In the genomic region with DNA sequence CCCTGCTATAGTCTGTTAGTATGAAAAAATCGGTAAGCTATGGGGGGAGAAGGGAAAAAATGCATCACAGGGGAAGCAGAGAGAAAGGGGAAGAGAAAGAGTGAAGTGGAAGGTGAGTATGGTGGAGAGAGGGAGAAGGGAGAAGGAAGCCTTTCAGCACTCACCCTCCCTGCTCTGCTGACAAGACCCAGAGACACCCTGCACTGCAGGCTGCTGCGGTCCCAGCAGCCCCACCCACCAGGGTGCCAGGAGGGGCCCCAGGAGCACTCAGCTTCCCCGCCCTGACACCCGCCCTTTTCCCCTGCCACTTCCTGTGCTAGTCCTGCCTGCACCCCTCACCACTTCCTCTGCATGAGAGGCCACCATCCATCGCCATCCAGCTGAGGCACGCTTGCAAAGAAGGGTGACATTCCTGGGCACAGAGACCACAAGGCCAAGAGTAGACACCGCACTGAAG, we compare ENCODE assay signal across 1 cellular context.
TF ChIP-seq lines count a peak whose summit lies in the region.

No MANE protein-coding gene starts in this region.

TF ChIP-seq in HepG2, 621 proteins besides CTCF, POLR2A, EP300 and RAD21:
- TF ChIP-seq, protein P1, sequence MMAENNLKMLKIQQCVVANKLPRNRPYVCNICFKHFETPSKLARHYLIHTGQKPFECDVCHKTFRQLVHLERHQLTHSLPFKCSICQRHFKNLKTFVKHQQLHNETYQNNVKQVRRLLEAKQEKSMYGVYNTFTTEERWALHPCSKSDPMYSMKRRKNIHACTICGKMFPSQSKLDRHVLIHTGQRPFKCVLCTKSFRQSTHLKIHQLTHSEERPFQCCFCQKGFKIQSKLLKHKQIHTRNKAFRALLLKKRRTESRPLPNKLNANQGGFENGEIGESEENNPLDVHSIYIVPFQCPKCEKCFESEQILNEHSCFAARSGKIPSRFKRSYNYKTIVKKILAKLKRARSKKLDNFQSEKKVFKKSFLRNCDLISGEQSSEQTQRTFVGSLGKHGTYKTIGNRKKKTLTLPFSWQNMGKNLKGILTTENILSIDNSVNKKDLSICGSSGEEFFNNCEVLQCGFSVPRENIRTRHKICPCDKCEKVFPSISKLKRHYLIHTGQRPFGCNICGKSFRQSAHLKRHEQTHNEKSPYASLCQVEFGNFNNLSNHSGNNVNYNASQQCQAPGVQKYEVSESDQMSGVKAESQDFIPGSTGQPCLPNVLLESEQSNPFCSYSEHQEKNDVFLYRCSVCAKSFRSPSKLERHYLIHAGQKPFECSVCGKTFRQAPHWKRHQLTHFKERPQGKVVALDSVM (CRISPR knock-in tag; IDR thresholded peaks at IDR 0.05): peak; percentile 67
- TF ChIP-seq ZNF768 (CRISPR knock-in tag; IDR thresholded peaks at IDR 0.05) (peak; percentile 29; the same call in 1 of the 2 replicates), ZNF33B (CRISPR knock-in tag; IDR thresholded peaks at IDR 0.05) (no peak), ZNF546 (CRISPR knock-in tag; conservative IDR thresholded peaks at IDR 0.05) (no peak), MZF1 (CRISPR knock-in tag; IDR thresholded peaks at IDR 0.05; ENCODE audit: borderline replicate concordance) (no peak), FOSL1 (CRISPR knock-in tag; IDR thresholded peaks at IDR 0.05; ENCODE audit: borderline replicate concordance) (no peak), GABPA (IDR thresholded peaks at IDR 0.05; ENCODE audit: low read depth, low read length) (peak; percentile 57), GABPA (CRISPR knock-in tag; IDR thresholded peaks at IDR 0.05; ENCODE audit: low read depth) (peak; percentile 80), JUND (CRISPR knock-in tag; IDR thresholded peaks at IDR 0.05) (no peak)
- TF ChIP-seq, protein P2, sequence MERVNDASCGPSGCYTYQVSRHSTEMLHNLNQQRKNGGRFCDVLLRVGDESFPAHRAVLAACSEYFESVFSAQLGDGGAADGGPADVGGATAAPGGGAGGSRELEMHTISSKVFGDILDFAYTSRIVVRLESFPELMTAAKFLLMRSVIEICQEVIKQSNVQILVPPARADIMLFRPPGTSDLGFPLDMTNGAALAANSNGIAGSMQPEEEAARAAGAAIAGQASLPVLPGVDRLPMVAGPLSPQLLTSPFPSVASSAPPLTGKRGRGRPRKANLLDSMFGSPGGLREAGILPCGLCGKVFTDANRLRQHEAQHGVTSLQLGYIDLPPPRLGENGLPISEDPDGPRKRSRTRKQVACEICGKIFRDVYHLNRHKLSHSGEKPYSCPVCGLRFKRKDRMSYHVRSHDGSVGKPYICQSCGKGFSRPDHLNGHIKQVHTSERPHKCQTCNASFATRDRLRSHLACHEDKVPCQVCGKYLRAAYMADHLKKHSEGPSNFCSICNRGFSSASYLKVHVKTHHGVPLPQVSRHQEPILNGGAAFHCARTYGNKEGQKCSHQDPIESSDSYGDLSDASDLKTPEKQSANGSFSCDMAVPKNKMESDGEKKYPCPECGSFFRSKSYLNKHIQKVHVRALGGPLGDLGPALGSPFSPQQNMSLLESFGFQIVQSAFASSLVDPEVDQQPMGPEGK (CRISPR knock-in tag; IDR thresholded peaks at IDR 0.05): peak; percentile 48
- TF ChIP-seq, protein P3, sequence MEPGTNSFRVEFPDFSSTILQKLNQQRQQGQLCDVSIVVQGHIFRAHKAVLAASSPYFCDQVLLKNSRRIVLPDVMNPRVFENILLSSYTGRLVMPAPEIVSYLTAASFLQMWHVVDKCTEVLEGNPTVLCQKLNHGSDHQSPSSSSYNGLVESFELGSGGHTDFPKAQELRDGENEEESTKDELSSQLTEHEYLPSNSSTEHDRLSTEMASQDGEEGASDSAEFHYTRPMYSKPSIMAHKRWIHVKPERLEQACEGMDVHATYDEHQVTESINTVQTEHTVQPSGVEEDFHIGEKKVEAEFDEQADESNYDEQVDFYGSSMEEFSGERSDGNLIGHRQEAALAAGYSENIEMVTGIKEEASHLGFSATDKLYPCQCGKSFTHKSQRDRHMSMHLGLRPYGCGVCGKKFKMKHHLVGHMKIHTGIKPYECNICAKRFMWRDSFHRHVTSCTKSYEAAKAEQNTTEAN (CRISPR knock-in tag; conservative IDR thresholded peaks at IDR 0.05): no peak
